In genomic region chr4:54005475-54005874, GRCh38 we compare ENCODE assay signal across 15 cellular contexts. TPM values are rescaled to one million over a fixed set of nuclear protein-coding genes. Genes with fewer than 3 reads are reported as not detected.
DNase-seq lines count a peak whose midpoint lies in the region; ATAC-seq lines count a peak whose summit lies in the region.
"Had no signal": no experiment of that assay in that cellular context is flagged by ENCODE, and none has a peak within 500 bp of the region (broad histone marks: within the 10 kb centered on the region; RNA-seq: fewer than 3 reads in every experiment).

No MANE protein-coding gene starts in this region.

- H3K36me3 Mint-ChIP-seq in activated T-helper 1 cell treated with anti-CD3 and anti-CD28 coated beads, Interleukin-12 subunit alpha, Interleukin-12 subunit beta, Interleukin-2, Interleukin-4 antibody, amounts not matched to agents 30 ng/mL and 10 ng/mL and 1 ng/mL, durations not matched to agents 14 hours and 24 hours and 36 hours (ENCODE audit: low read depth): peaks cover 13% of the 10 kb centered on the region

- in situ Hi-C loops in GM23248 (cut with MboI): no loop called here

- H4K20me1 ChIP-seq in GM23248 (ENCODE audit: insufficient read depth): no peaks in the 10 kb centered on the region

- intact Hi-C loops in activated T-helper 1 cell treated with anti-CD3 and anti-CD28 coated beads, Interleukin-12 subunit alpha, Interleukin-12 subunit beta, Interleukin-2, Interleukin-4 antibody, amounts not matched to agents 30 ng/mL and 10 ng/mL and 1 ng/mL, durations not matched to agents 14 hours and 24 hours and 36 hours (cut with micrococcal nuclease): loop anchor here (5.0 kb wide), 1 partner anchor 57 kb away; the partner anchor contains the start of gene CHIC2

- no peak overlapping the region for H3K27ac Mint-ChIP-seq in activated T-helper 1 cell treated with anti-CD3 and anti-CD28 coated beads, Interleukin-12 subunit alpha, Interleukin-12 subunit beta, Interleukin-2, Interleukin-4 antibody, amounts not matched to agents 30 ng/mL and 10 ng/mL and 1 ng/mL, durations not matched to agents 14 hours and 24 hours and 36 hours
- H3K27ac Mint-ChIP-seq: CD8-positive, alpha-beta T cell had no signal

- H3K27ac ChIP-seq in GM23248: peak overlapping the region; percentile 39
- H3K27ac ChIP-seq: cardiac muscle cell, psoas muscle had no signal

- no peak for ATAC-seq in HG02642 (IDR thresholded peaks at IDR 0.05; ENCODE audit: poor library complexity, unreplicated experiment)
- ATAC-seq in GM21576 (IDR thresholded peaks at IDR 0.05; ENCODE audit: unreplicated experiment): no peak
- ATAC-seq: CD8-positive, alpha-beta T cell; gastrocnemius medialis; PC-3; psoas muscle had no signal

- H3K4me3 Mint-ChIP-seq in activated T-helper 1 cell treated with anti-CD3 and anti-CD28 coated beads, Interleukin-12 subunit alpha, Interleukin-12 subunit beta, Interleukin-2, Interleukin-4 antibody, amounts not matched to agents 30 ng/mL and 10 ng/mL and 1 ng/mL, durations not matched to agents 14 hours and 24 hours and 36 hours: peak overlapping the region; percentile 57
- H3K4me3 Mint-ChIP-seq: CD8-positive, alpha-beta T cell had no signal

- H3K4me3 ChIP-seq in GM23248: peak overlapping the region; percentile 32
- H3K4me3 ChIP-seq: cardiac muscle cell, gastrocnemius medialis, lung, psoas muscle had no signal

- H3K27me3 Mint-ChIP-seq in activated T-helper 1 cell treated with anti-CD3 and anti-CD28 coated beads, Interleukin-12 subunit alpha, Interleukin-12 subunit beta, Interleukin-2, Interleukin-4 antibody, amounts not matched to agents 30 ng/mL and 10 ng/mL and 1 ng/mL, durations not matched to agents 14 hours and 24 hours and 36 hours (ENCODE audit: insufficient read depth): no peaks in the 10 kb centered on the region

- 76 to 79% methylated on average over 2 of the region's 2 CpGs for WGBS in GM23248 (ENCODE audit: low coverage in 1 of 2, low lambda C conversion rate in 2 of 2, missing lambda C conversion rate in 2 of 2), 2 experiments

- H3K4me1 ChIP-seq in GM23248 (ENCODE audit: insufficient read depth): peaks cover 13% of the 10 kb centered on the region; the same call in 1 of the 2 replicates
- H3K4me1 ChIP-seq: gastrocnemius medialis, psoas muscle had no signal

- peak overlapping the region; percentile 29 for H3K4me2 ChIP-seq in GM23248 (ENCODE audit: unreplicated experiment)

- peaks cover 46% of the 10 kb centered on the region for H3F3A ChIP-seq in GM23248 (ENCODE audit: insufficient read depth)

- H3K9me3 ChIP-seq in GM23248 (ENCODE audit: low read depth): no peaks in the 10 kb centered on the region
- H3K9me3 ChIP-seq: gastrocnemius medialis, psoas muscle had no signal

- DNase-seq in AG08395 (ENCODE audit: low spot score) (peak; percentile 19), GM23248 (peak; percentile 64), iris pigment epithelial cell (ENCODE audit: low read depth) (peak; percentile 80), DMS53 (lab: John Stamatoyannopoulos, UW) (no peak)
- DNase-seq in activated T-helper 1 cell treated with anti-CD3 and anti-CD28 coated beads, Interleukin-12 subunit alpha, Interleukin-12 subunit beta, Interleukin-2, Interleukin-4 antibody, amounts not matched to agents 30 ng/mL and 10 ng/mL and 1 ng/mL, durations not matched to agents 14 hours and 24 hours and 36 hours (ENCODE audit: low spot score): no peak
- DNase-seq in stimulated activated naive CD4-positive, alpha-beta T cell (lab: John Stamatoyannopoulos, UW): no peak
- DNase-seq: CD8-positive, alpha-beta T cell; gastrocnemius medialis; NCI-H2081; PC-3; psoas muscle had no signal

- H3K9me3 Mint-ChIP-seq in activated T-helper 1 cell treated with anti-CD3 and anti-CD28 coated beads, Interleukin-12 subunit alpha, Interleukin-12 subunit beta, Interleukin-2, Interleukin-4 antibody, amounts not matched to agents 30 ng/mL and 10 ng/mL and 1 ng/mL, durations not matched to agents 14 hours and 24 hours and 36 hours: peaks cover 4% of the 10 kb centered on the region
- H3K9me3 Mint-ChIP-seq: CD8-positive, alpha-beta T cell had no signal

- 0 out of 2 replicates have a peak overlapping the region, but pooled peaks have one; percentile 4 for H3K9ac ChIP-seq in GM23248

- H3K79me2 ChIP-seq in GM23248 (ENCODE audit: insufficient read depth): peaks cover 96% of the 10 kb centered on the region

- H3K9me2 ChIP-seq in GM23248 (ENCODE audit: insufficient read depth): no peaks in the 10 kb centered on the region

- H3K4me1 Mint-ChIP-seq in activated T-helper 1 cell treated with anti-CD3 and anti-CD28 coated beads, Interleukin-12 subunit alpha, Interleukin-12 subunit beta, Interleukin-2, Interleukin-4 antibody, amounts not matched to agents 30 ng/mL and 10 ng/mL and 1 ng/mL, durations not matched to agents 14 hours and 24 hours and 36 hours (ENCODE audit: low read depth): peaks cover 14% of the 10 kb centered on the region

- peaks cover 70% of the 10 kb centered on the region for H3K36me3 ChIP-seq in GM23248 (ENCODE audit: low read depth)

- H3K27me3 ChIP-seq in GM23248 (replicated peaks; ENCODE audit: insufficient read depth): no peaks in the 10 kb centered on the region
- H3K27me3 ChIP-seq: cardiac muscle cell, gastrocnemius medialis had no signal

- H2AFZ ChIP-seq in GM23248: no peak overlapping the region

RNA-seq across cellular contexts. Expression of gene CHIC2, which starts 58.9 kb away (rescaled TPM):
- total RNA-seq in GM23248 (2014; rRNA removed; shearing (Covaris generic)): 111 and 126 TPM in 2 replicates
- polyA plus RNA-seq in GM23248 (2016; fragmentation: Nextera tagmentation; extraction: Ambion mirVana): 137 and 142 TPM in 2 replicates
- 19.1 and 20.3 TPM in 2 replicates for total RNA-seq in activated T-helper 1 cell treated with anti-CD3 and anti-CD28 coated beads, Interleukin-12 subunit alpha, Interleukin-12 subunit beta, Interleukin-2, Interleukin-4 antibody, amounts not matched to agents 30 ng/mL and 10 ng/mL and 1 ng/mL, durations not matched to agents 14 hours and 24 hours and 36 hours

Comparison
In these comparisons a context has a peak if more than half of its experiments do, and no peak if none do; other contexts are left out.
1. DNase-seq: peak in AG08395 (single experiment), GM23248 (single experiment) and iris pigment epithelial cell (single experiment); none in activated T-helper 1 cell treated with anti-CD3 and anti-CD28 coated beads, Interleukin-12 subunit alpha, Interleukin-12 subunit beta, Interleukin-2, Interleukin-4 antibody, amounts not matched to agents 30 ng/mL and 10 ng/mL and 1 ng/mL, durations not matched to agents 14 hours and 24 hours and 36 hours (single experiment), stimulated activated naive CD4-positive, alpha-beta T cell (0 of 6) and DMS53 (single experiment).